In genomic region chr2:27772804-27773203, GRCh38 we compare ENCODE assay signal across 8 cellular contexts. TPM values are rescaled to one million over a fixed set of nuclear protein-coding genes. Genes with fewer than 3 reads are reported as not detected.
DNase-seq lines count a peak whose midpoint lies in the region; ATAC-seq and TF ChIP-seq lines count a peak whose summit lies in the region.

No MANE protein-coding gene starts in this region.

- H3K4me3 ChIP-seq in Caco-2 (ENCODE audit: low read depth, low read length), result peak overlapping the region; percentile 72
- H3K4me3 ChIP-seq in NB4 (ENCODE audit: low read depth, low read length), result peak overlapping the region; percentile 77
- peak overlapping the region in 58 of 59 donors; percentile 63 to 99 (median 88) for H3K4me3 ChIP-seq in dorsolateral prefrontal cortex
- H3K4me3 ChIP-seq in neuron (ENCODE audit: low read length), result peak overlapping the region; percentile 87

- no peak for TF ChIP-seq POLR2A in NB4 (IDR thresholded peaks at IDR 0.05; ENCODE audit: extremely low read depth, insufficient read length)

- POLR2A ChIA-PET in Caco-2 (lab: Charles Lee), result interaction anchor here (0.6 to 2.4 kb wide), 3 partner anchors 20 to 590 kb away, joined by 3 to 8 read pairs (median 3); no protein-coding TSS in a partner anchor

- H3K9me3 Mint-ChIP-seq in Caco-2 (ENCODE audit: unreplicated experiment), result no peaks in the 10 kb centered on the region

- peak overlapping the region in 24 of 59 donors; percentile 3 to 98 (median 90) for H3K27ac ChIP-seq in dorsolateral prefrontal cortex

- H3K9me3 ChIP-seq in Caco-2 (no peaks in the 10 kb centered on the region), neuron (ENCODE audit: low read length) (no peaks in the 10 kb centered on the region)

- no peaks in the 10 kb centered on the region for H3K27me3 Mint-ChIP-seq in Caco-2 (ENCODE audit: insufficient read depth, unreplicated experiment)

- CTCF ChIA-PET in Caco-2 (lab: Charles Lee), result interaction anchor here (0.7 to 2.0 kb wide), 5 partner anchors 18 to 70 kb away, joined by 3 to 6 read pairs (median 3); no protein-coding TSS in a partner anchor

- H3K4me3 Mint-ChIP-seq in Caco-2 (ENCODE audit: unreplicated experiment), result peak overlapping the region; percentile 83

- H3K36me3 Mint-ChIP-seq in Caco-2 (ENCODE audit: insufficient read depth, unreplicated experiment), result peaks cover 54% of the 10 kb centered on the region

- H3K4me1 ChIP-seq in Caco-2 (peaks cover 13% of the 10 kb centered on the region), neuron (ENCODE audit: insufficient read depth, low read length) (peaks cover 17% of the 10 kb centered on the region)

- ATAC-seq in HG03159 (IDR thresholded peaks at IDR 0.05; ENCODE audit: unreplicated experiment), result no peak
- ATAC-seq in GM21381 (IDR thresholded peaks at IDR 0.05; ENCODE audit: unreplicated experiment), result no peak
- no peak for ATAC-seq in GM21515 (IDR thresholded peaks at IDR 0.05; ENCODE audit: unreplicated experiment)

- H3K27ac Mint-ChIP-seq in Caco-2 (ENCODE audit: unreplicated experiment), result no peak overlapping the region

- H3K36me3 ChIP-seq in Caco-2 (ENCODE audit: control insufficient read depth, insufficient read depth, low read length) (no peaks in the 10 kb centered on the region), neuron (ENCODE audit: insufficient read depth, low read length) (peaks cover 17% of the 10 kb centered on the region)

- H2AFZ ChIP-seq in neuron (ENCODE audit: low read depth, low read length), result no peak overlapping the region

- H3K4me1 Mint-ChIP-seq in Caco-2 (ENCODE audit: low read depth, unreplicated experiment), result peaks cover 14% of the 10 kb centered on the region

- intact Hi-C loops in Caco-2 (cut with micrococcal nuclease; ENCODE audit: unreplicated experiment) (no loop called here), dorsolateral prefrontal cortex (cut with DNase I) (loop anchor here in 1 of 2 donors (5.0 to 10.0 kb wide), 2 partner anchors 119 to 622 kb away; partner anchors contain the start of genes BABAM2, FOSL2 and RBKS)

- H3K27me3 ChIP-seq in Caco-2 (replicated peaks; ENCODE audit: control insufficient read depth, insufficient read depth, low read length) (no peaks in the 10 kb centered on the region), dorsolateral prefrontal cortex (peaks cover 0 to 13% (median 0%) of the 10 kb centered on the region in 45 donors), neuron (ENCODE audit: insufficient read depth, low read length) (peaks cover 4% of the 10 kb centered on the region)

- DNase-seq in Caco-2 (no peak), NB4 (ENCODE audit: low read depth) (peak; percentile 61), dorsolateral prefrontal cortex (no peak)
- no peak for DNase-seq in stimulated activated CD4-positive, alpha-beta T cell treated with anti-CD3 and anti-CD28 coated beads, Interleukin-2, amount 100 ng/mL, for 48 hours

- no TSS peak for BruUV-seq in Caco-2 (replicated peaks; lab: Mats Ljungman, UMichigan)

- TF ChIP-seq CTCF in Caco-2 (IDR thresholded peaks at IDR 0.05; ENCODE audit: insufficient read depth in 1 of 2, low read depth in 1 of 2, low read length in 1 of 2, severe bottlenecking in 1 of 2, unreplicated experiment in 1 of 2) (no peak), NB4 (IDR thresholded peaks at IDR 0.05; ENCODE audit: low read depth, low read length) (no peak), dorsolateral prefrontal cortex (IDR thresholded peaks at IDR 0.05 in 54 of 56, conservative IDR thresholded peaks at IDR 0.05 in 2 of 56; ENCODE audit: low read depth in 1 of 56, partially characterized antibody in 56 of 56) (no peak)

RNA-seq across cellular contexts. Expression of gene MRPL33, which starts 1.3 kb away (rescaled TPM):
- 84.9 and 89.5 TPM in 2 replicates for total RNA-seq in Caco-2 (2022)
- total RNA-seq in dorsolateral prefrontal cortex, result 100 to 1,000 TPM in 5 of 120 experiments, 10 to 100 TPM in 115; 40.3 to 106 (median 70.5) TPM
